In the genomic region with DNA sequence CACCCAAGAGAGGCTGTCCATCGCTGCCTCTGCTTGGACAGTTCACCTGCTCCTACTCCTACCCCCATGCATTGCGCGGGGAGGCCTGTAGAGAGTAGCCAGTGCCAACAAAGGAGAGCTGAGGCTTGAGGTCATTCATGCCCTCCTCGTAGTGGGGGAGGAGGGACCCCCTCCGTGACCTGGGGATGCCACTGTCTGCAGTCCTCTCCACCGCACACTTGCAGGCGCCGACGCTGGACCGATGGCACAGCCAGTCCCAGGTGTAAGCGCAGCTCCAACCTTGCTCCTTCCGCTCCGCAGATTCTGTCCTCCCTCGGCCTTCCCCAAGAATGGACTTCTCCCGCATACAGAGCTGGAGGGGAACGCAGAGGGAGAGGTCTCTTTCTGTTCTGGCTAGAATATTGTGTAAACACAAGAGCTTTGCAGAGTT, we compare ENCODE assay signal across 9 cellular contexts. TPM values are rescaled to one million over a fixed set of nuclear protein-coding genes. Genes with fewer than 3 reads are reported as not detected.
A peak's percentile ranks its signal among the peaks of the same experiment; 100 is the strongest.
DNase-seq lines count a peak whose midpoint lies in the region; ATAC-seq and TF ChIP-seq lines count a peak whose summit lies in the region.
"Had no signal": no experiment of that assay in that cellular context is flagged by ENCODE, and none has a peak within 500 bp of the region (broad histone marks: within the 10 kb centered on the region; RNA-seq: fewer than 3 reads in every experiment).

No MANE protein-coding gene starts in this region.

- peak overlapping the region in 7 of 8 donors; percentile 27 to 77 (median 66) for H3K4me3 Mint-ChIP-seq in naive B cell

- ATAC-seq in naive B cell (ENCODE audit: low read depth in 2 of 2) (no peak), sciatic nerve (no peak)

- DNase-seq in AG04450 (ENCODE audit: low read depth, low spot score): no peak
- no peak for DNase-seq in Jurkat, Clone E6-1 (ENCODE audit: low read depth, low spot score)
- no peak for DNase-seq in dorsolateral prefrontal cortex
- no peak for DNase-seq in naive B cell
- no peak for DNase-seq in sciatic nerve (ENCODE audit: low spot score)
- DNase-seq in T1000 (lab: John Stamatoyannopoulos, UW): no peak
- DNase-seq in stimulated activated CD4-positive, alpha-beta T cell treated with anti-CD3 and anti-CD28 coated beads, Interleukin-2, amount 100 ng/mL, for 24 hours: no peak
- DNase-seq in NCI-H1694 treated with DMSO at 0.1 percent for 48 hours (lab: John Stamatoyannopoulos, UW): no peak

- H3K27ac ChIP-seq in AG04450 (ENCODE audit: low read depth, low read length) (peak overlapping the region; percentile 73), dorsolateral prefrontal cortex (peak overlapping the region; percentile 27 to 99 (median 96))
- H3K27ac ChIP-seq: KMS-11 had no signal

- intact Hi-C loops in dorsolateral prefrontal cortex (cut with DNase I) (loop anchor here in 1 of 2 donors (1.0 kb wide), 1 partner anchor 21 kb away; no protein-coding TSS in a partner anchor), sciatic nerve (cut with DNase I) (no loop called here)

- CTCF ChIA-PET in AG04450 (lab: Charles Lee): interaction anchor here (0.5 to 2.4 kb wide), 3 partner anchors 21 to 300 kb away, joined by 3 to 19 read pairs (median 14); no protein-coding TSS in a partner anchor

- H3K4me1 Mint-ChIP-seq in naive B cell: peaks cover 5 to 8% (median 6%) of the 10 kb centered on the region in 3 donors

- peaks cover 5% of the 10 kb centered on the region; the same call in 1 of the 2 replicates for H3K9me3 ChIP-seq in AG04450 (ENCODE audit: control insufficient read depth, insufficient read depth, low read length)

- peaks cover 37 to 73% (median 57%) of the 10 kb centered on the region in 3 donors for H3K27me3 Mint-ChIP-seq in naive B cell

- TF ChIP-seq CTCF in AG04450 (IDR thresholded peaks at IDR 0.05; ENCODE audit: low read depth, low read length) (no peak), dorsolateral prefrontal cortex (IDR thresholded peaks at IDR 0.05 in 54 of 56, conservative IDR thresholded peaks at IDR 0.05 in 2 of 56; ENCODE audit: low read depth in 1 of 56, partially characterized antibody in 56 of 56) (no peak)

- H3K27me3 ChIP-seq in AG04450 (ENCODE audit: control insufficient read depth, insufficient read depth, low read length): no peaks in the 10 kb centered on the region
- H3K27me3 ChIP-seq in dorsolateral prefrontal cortex: no peaks in the 10 kb centered on the region

- no peaks in the 10 kb centered on the region for H3K36me3 Mint-ChIP-seq in naive B cell

- POLR2A ChIA-PET in AG04450 (lab: Yijun Ruan, JAX): interaction anchor here (0.6 to 3.3 kb wide), 18 partner anchors 8 to 381 kb away, joined by 3 to 36 read pairs (median 10); no protein-coding TSS in a partner anchor

- peak overlapping the region; percentile 99 for H3K4me3 ChIP-seq in AG04450 (ENCODE audit: low read depth, low read length)
- H3K4me3 ChIP-seq in Jurkat, Clone E6-1 (ENCODE audit: low read length): peak overlapping the region; percentile 54
- H3K4me3 ChIP-seq in dorsolateral prefrontal cortex: peak overlapping the region; percentile 54 to 97 (median 86)

- H3K27ac Mint-ChIP-seq in naive B cell: no peak overlapping the region

- H3K9me3 Mint-ChIP-seq in naive B cell: no peaks in the 10 kb centered on the region

RNA-seq across cellular contexts. Expression of a gene that starts 0.7 kb away (rescaled TPM):
- 58.9 and 73.9 TPM in 2 replicates for polyA plus RNA-seq in AG04450 (2011; rRNA removed)
- 31.5 and 42.8 TPM in 2 replicates for polyA minus RNA-seq in AG04450 (2011; rRNA and poly(A)+ RNA removed)
- 12.4 TPM for polyA plus RNA-seq in Jurkat, Clone E6-1 (2012; ENCODE audit: insufficient read depth, insufficient read length)
- 100 to 1,000 TPM in 6 of 120 experiments, 10 to 100 TPM in 114; 34.3 to 144 (median 58.1) TPM for total RNA-seq in dorsolateral prefrontal cortex
- polyA plus RNA-seq in naive B cell (ENCODE audit: low read depth in 6 of 6): 1 to 10 TPM in 1 of 6 donors, not detected in 5; 1.1 TPM
- total RNA-seq in sciatic nerve: 159 TPM

RNA-seq across cellular contexts. Expression of a gene that starts 37.3 kb away (rescaled TPM):
- polyA plus RNA-seq in AG04450 (2011; rRNA removed) (641 and 730 TPM in 2 replicates), naive B cell (ENCODE audit: low read depth in 6 of 6) (10 to 100 TPM; 25.4 to 35.4 (median 27.8) TPM)
- 568 and 749 TPM in 2 replicates for polyA minus RNA-seq in AG04450 (2011; rRNA and poly(A)+ RNA removed)
- 44.8 TPM for polyA plus RNA-seq in Jurkat, Clone E6-1 (2012; ENCODE audit: insufficient read depth, insufficient read length)
- total RNA-seq in dorsolateral prefrontal cortex (1,000 to 10,000 TPM in 2 of 120 experiments, 100 to 1,000 TPM in 118; 225 to 1,268 (median 522) TPM), sciatic nerve (768 TPM)

RNA-seq across cellular contexts. Expression of a gene that starts 48.1 kb away (rescaled TPM):
- not detected in 2 replicates for polyA plus RNA-seq in AG04450 (2011; rRNA removed)
- polyA minus RNA-seq in AG04450 (2011; rRNA and poly(A)+ RNA removed): not detected in 2 replicates
- not detected for polyA plus RNA-seq in Jurkat, Clone E6-1 (2012; ENCODE audit: insufficient read depth, insufficient read length)
- under 1 TPM in 3 of 120 experiments, not detected in 117; 0.32 to 0.99 (median 0.66) TPM for total RNA-seq in dorsolateral prefrontal cortex
- polyA plus RNA-seq in naive B cell (ENCODE audit: low read depth in 6 of 6): not detected
- 0.22 TPM for total RNA-seq in sciatic nerve
